22 cellular contexts compared by ENCODE assay signal in the genomic region with DNA sequence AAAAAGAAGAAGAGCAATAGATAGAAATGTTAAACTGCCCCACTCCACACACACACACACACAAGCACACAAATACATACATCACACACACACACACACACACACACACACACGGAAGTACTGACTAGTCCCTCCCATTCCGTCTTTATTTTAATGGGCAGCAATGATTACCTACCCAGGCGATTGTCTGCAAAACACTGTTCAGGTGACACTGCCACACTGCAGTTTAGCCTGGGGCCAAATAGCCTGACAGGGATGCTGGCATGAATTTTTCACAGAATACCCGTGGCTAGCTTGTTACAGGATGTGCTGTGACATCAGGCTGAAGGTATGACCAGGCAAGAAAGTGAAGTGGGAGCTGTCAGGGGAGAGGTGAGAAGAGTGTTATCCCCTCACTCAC.
DNase-seq lines count a peak whose midpoint lies in the region; ATAC-seq and TF ChIP-seq lines count a peak whose summit lies in the region.
"Had no signal": no experiment of that assay in that cellular context is flagged by ENCODE, and none has a peak within 500 bp of the region (broad histone marks: within the 10 kb centered on the region; RNA-seq: fewer than 3 reads in every experiment).

No MANE protein-coding gene starts in this region.

- peaks cover 3% of the 10 kb centered on the region for H3K27me3 Mint-ChIP-seq in GM23338 (ENCODE audit: insufficient read depth, low read depth, poor library complexity)
- H3K27me3 Mint-ChIP-seq: activated CD4-positive, alpha-beta T cell treated with anti-CD3 and anti-CD28 coated beads, Interleukin-2, amount 10 ng/mL, durations not matched to agents 7 days and 5 days had no signal

- H3K23ac ChIP-seq in mesendoderm (ENCODE audit: low read length), result no peak overlapping the region

- H3K9me2 ChIP-seq in GM23338 (ENCODE audit: insufficient read depth), result no peaks in the 10 kb centered on the region

- WGBS in mesendoderm (ENCODE audit: extremely low coverage, insufficient coverage, low lambda C conversion rate), result no CpG with 5 or more reads among the region's 4 CpGs

- H3K36me3 ChIP-seq in mesendoderm (ENCODE audit: control insufficient read depth, insufficient read depth, low read length) (no peaks in the 10 kb centered on the region), left lung (no peaks in the 10 kb centered on the region), GM23338 (ENCODE audit: insufficient read depth) (no peaks in the 10 kb centered on the region)
- H3K36me3 ChIP-seq: tibial artery had no signal

- H3K4ac ChIP-seq in mesendoderm (ENCODE audit: low read depth, low read length), result no peak overlapping the region

- no peak for ATAC-seq in HG02642 (IDR thresholded peaks at IDR 0.05; ENCODE audit: poor library complexity, unreplicated experiment)
- no peak for ATAC-seq in left lung
- no peak for ATAC-seq in GM23338
- ATAC-seq: esophagus mucosa, sciatic nerve had no signal

- TF ChIP-seq CTCF in left lung (IDR thresholded peaks at IDR 0.05), result no peak
- no peak for TF ChIP-seq CTCF in GM23338 (conservative IDR thresholded peaks at IDR 0.05; ENCODE audit: low read depth in 2 of 2)

- no peaks in the 10 kb centered on the region for H3K36me3 Mint-ChIP-seq in GM23338 (ENCODE audit: low read depth)

- no peak overlapping the region for H3K4me3 Mint-ChIP-seq in GM23338
- H3K4me3 Mint-ChIP-seq: activated CD4-positive, alpha-beta T cell treated with anti-CD3 and anti-CD28 coated beads, Interleukin-2, amount 10 ng/mL, durations not matched to agents 7 days and 5 days; H9 had no signal

- H3K9me3 Mint-ChIP-seq in GM23338, result no peaks in the 10 kb centered on the region
- H3K9me3 Mint-ChIP-seq: activated CD4-positive, alpha-beta T cell treated with anti-CD3 and anti-CD28 coated beads, Interleukin-2, amount 10 ng/mL, durations not matched to agents 7 days and 5 days; H9 had no signal

- intact Hi-C loops in left lung (cut with DNase I), result no loop called here

- no peaks in the 10 kb centered on the region for H3F3A ChIP-seq in GM23338 (replicated peaks; ENCODE audit: low read depth)

- H3K9ac ChIP-seq in mesendoderm (ENCODE audit: low read length), result no peak overlapping the region

- H3K79me2 ChIP-seq in mesendoderm (ENCODE audit: control insufficient read depth, insufficient read depth, low read length) (no peaks in the 10 kb centered on the region), GM23338 (replicated peaks; ENCODE audit: insufficient read depth) (no peaks in the 10 kb centered on the region)

- H2AFZ ChIP-seq in GM23338, result no peak overlapping the region

- no peak overlapping the region for H3K56ac ChIP-seq in mesendoderm (ENCODE audit: low read length)

- H4K8ac ChIP-seq in mesendoderm (ENCODE audit: low read depth, low read length), result no peak overlapping the region

- peaks cover 3% of the 10 kb centered on the region; the same call in 1 of the 3 replicates for H3K4me1 Mint-ChIP-seq in GM23338
- H3K4me1 Mint-ChIP-seq: activated CD4-positive, alpha-beta T cell treated with anti-CD3 and anti-CD28 coated beads, Interleukin-2, amount 10 ng/mL, durations not matched to agents 7 days and 5 days; H9 had no signal

- no peak overlapping the region for H2BK120ac ChIP-seq in mesendoderm (ENCODE audit: low read depth, low read length)

- H3K4me3 ChIP-seq in mesendoderm (ENCODE audit: low read length), result no peak overlapping the region
- no peak overlapping the region for H3K4me3 ChIP-seq in left lung
- no peak overlapping the region for H3K4me3 ChIP-seq in GM23338
- H3K4me3 ChIP-seq: tibial artery had no signal

- H3K27me3 ChIP-seq in mesendoderm (ENCODE audit: insufficient read depth, low read length, poor library complexity), result no peaks in the 10 kb centered on the region
- H3K27me3 ChIP-seq in left lung, result no peaks in the 10 kb centered on the region
- no peaks in the 10 kb centered on the region for H3K27me3 ChIP-seq in GM23338 (ENCODE audit: insufficient read depth)
- H3K27me3 ChIP-seq: tibial artery had no signal

- no peak overlapping the region for H2BK15ac ChIP-seq in mesendoderm (replicated peaks; ENCODE audit: low read depth)

- no peak overlapping the region for H3K27ac Mint-ChIP-seq in GM23338
- H3K27ac Mint-ChIP-seq: activated CD4-positive, alpha-beta T cell treated with anti-CD3 and anti-CD28 coated beads, Interleukin-2, amount 10 ng/mL, durations not matched to agents 7 days and 5 days had no signal

- no peak overlapping the region for H3K18ac ChIP-seq in mesendoderm (ENCODE audit: low read length)

- no peaks in the 10 kb centered on the region for H3K79me1 ChIP-seq in mesendoderm (ENCODE audit: low read length)

- H3K9me3 ChIP-seq in left lung, result no peaks in the 10 kb centered on the region
- H3K9me3 ChIP-seq: tibial artery had no signal

- H2BK5ac ChIP-seq in mesendoderm (ENCODE audit: low read length), result no peak overlapping the region

- no peak overlapping the region for H2AK5ac ChIP-seq in mesendoderm (ENCODE audit: low read length)

- no peak overlapping the region for H4K5ac ChIP-seq in mesendoderm (ENCODE audit: low read length)

- DNase-seq in NCI-H2029 (lab: John Stamatoyannopoulos, UW), result peak; percentile 27
- no peak for DNase-seq in NCI-H2029 treated with DMSO at 0.1 percent for 48 hours (lab: John Stamatoyannopoulos, UW)
- DNase-seq in H4 (ENCODE audit: low spot score), result peak; percentile 10
- DNase-seq in NCI-H748 (lab: John Stamatoyannopoulos, UW; ENCODE audit: unreplicated experiment), result peak; percentile 70
- peak; percentile 92 for DNase-seq in mesendoderm
- DNase-seq in left lung, result no peak
- DNase-seq in GM23338 (ENCODE audit: low spot score), result no peak
- DNase-seq: activated CD4-positive, alpha-beta T cell treated with anti-CD3 and anti-CD28 coated beads, Interleukin-2, amount 10 ng/mL, durations not matched to agents 7 days and 5 days; activated CD8-positive, alpha-beta memory T cell treated with anti-CD3 and anti-CD28 coated beads, Interleukin-2, amount 50 U/mL, for 4 hours; activated gamma-delta T cell; central memory CD4-positive, alpha-beta T cell; DND-41; H9; KG1; NCI-H1105 treated with DMSO at 0.1 percent for 48 hours; NCI-H526 treated with DMSO at 0.1 percent for 48 hours; stimulated activated naive CD4-positive, alpha-beta T cell; tibial artery had no signal

- H3K4me2 ChIP-seq in mesendoderm (ENCODE audit: low read length) (no peak overlapping the region), GM23338 (no peak overlapping the region)

- H3K27ac ChIP-seq in mesendoderm (ENCODE audit: low read depth, low read length) (no peak overlapping the region), left lung (no peak overlapping the region), GM23338 (ENCODE audit: low read depth) (no peak overlapping the region)
- H3K27ac ChIP-seq: C4-2B, tibial artery had no signal

- no peaks in the 10 kb centered on the region for H4K20me1 ChIP-seq in GM23338 (replicated peaks; ENCODE audit: insufficient read depth)

- H3K4me1 ChIP-seq in mesendoderm (ENCODE audit: control insufficient read depth, low read depth, low read length) (no peaks in the 10 kb centered on the region), left lung (no peaks in the 10 kb centered on the region), GM23338 (ENCODE audit: insufficient read depth) (no peaks in the 10 kb centered on the region)
- H3K4me1 ChIP-seq: tibial artery had no signal

TF ChIP-seq in GM23338, 12 proteins besides CTCF, POLR2A, EP300 and RAD21 (continues in another document):
- TF ChIP-seq EZH2 (IDR thresholded peaks at IDR 0.05; ENCODE audit: low read depth, unreplicated experiment), result no peak
- TF ChIP-seq, protein P1, sequence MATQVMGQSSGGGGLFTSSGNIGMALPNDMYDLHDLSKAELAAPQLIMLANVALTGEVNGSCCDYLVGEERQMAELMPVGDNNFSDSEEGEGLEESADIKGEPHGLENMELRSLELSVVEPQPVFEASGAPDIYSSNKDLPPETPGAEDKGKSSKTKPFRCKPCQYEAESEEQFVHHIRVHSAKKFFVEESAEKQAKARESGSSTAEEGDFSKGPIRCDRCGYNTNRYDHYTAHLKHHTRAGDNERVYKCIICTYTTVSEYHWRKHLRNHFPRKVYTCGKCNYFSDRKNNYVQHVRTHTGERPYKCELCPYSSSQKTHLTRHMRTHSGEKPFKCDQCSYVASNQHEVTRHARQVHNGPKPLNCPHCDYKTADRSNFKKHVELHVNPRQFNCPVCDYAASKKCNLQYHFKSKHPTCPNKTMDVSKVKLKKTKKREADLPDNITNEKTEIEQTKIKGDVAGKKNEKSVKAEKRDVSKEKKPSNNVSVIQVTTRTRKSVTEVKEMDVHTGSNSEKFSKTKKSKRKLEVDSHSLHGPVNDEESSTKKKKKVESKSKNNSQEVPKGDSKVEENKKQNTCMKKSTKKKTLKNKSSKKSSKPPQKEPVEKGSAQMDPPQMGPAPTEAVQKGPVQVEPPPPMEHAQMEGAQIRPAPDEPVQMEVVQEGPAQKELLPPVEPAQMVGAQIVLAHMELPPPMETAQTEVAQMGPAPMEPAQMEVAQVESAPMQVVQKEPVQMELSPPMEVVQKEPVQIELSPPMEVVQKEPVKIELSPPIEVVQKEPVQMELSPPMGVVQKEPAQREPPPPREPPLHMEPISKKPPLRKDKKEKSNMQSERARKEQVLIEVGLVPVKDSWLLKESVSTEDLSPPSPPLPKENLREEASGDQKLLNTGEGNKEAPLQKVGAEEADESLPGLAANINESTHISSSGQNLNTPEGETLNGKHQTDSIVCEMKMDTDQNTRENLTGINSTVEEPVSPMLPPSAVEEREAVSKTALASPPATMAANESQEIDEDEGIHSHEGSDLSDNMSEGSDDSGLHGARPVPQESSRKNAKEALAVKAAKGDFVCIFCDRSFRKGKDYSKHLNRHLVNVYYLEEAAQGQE (IDR thresholded peaks at IDR 0.05; ENCODE audit: unreplicated experiment), result no peak
- TF ChIP-seq, protein P2, sequence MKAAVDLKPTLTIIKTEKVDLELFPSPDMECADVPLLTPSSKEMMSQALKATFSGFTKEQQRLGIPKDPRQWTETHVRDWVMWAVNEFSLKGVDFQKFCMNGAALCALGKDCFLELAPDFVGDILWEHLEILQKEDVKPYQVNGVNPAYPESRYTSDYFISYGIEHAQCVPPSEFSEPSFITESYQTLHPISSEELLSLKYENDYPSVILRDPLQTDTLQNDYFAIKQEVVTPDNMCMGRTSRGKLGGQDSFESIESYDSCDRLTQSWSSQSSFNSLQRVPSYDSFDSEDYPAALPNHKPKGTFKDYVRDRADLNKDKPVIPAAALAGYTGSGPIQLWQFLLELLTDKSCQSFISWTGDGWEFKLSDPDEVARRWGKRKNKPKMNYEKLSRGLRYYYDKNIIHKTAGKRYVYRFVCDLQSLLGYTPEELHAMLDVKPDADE (IDR thresholded peaks at IDR 0.05), result no peak
- TF ChIP-seq JUNB (IDR thresholded peaks at IDR 0.05; ENCODE audit: unreplicated experiment), result no peak
- no peak for TF ChIP-seq CREB1 (CRISPR knock-in tag; IDR thresholded peaks at IDR 0.05; ENCODE audit: low read depth)
- no peak for TF ChIP-seq NANOG (IDR thresholded peaks at IDR 0.05; ENCODE audit: borderline replicate concordance)
- TF ChIP-seq EZH2phosphoT487 (IDR thresholded peaks at IDR 0.05; ENCODE audit: unreplicated experiment), result no peak
- TF ChIP-seq STAT1 (IDR thresholded peaks at IDR 0.05; ENCODE audit: unreplicated experiment), result no peak
- TF ChIP-seq ZNF114 (CRISPR knock-in tag; IDR thresholded peaks at IDR 0.05), result no peak
- TF ChIP-seq POLR2AphosphoS5 (IDR thresholded peaks at IDR 0.05; ENCODE audit: low read depth), result no peak

Comparison
In these comparisons a context has a peak if more than half of its experiments do, and no peak if none do; other contexts are left out.
1. DNase-seq: peak in NCI-H2029 (single experiment), H4 (single experiment), NCI-H748 (single experiment) and mesendoderm (single experiment); none in NCI-H2029 treated with DMSO at 0.1 percent for 48 hours (single experiment), left lung (0 of 2) and GM23338 (single experiment).